9 cellular contexts compared by ENCODE assay signal in genomic region chr17:75832164-75832651, GRCh38. TPM values are rescaled to one million over a fixed set of nuclear protein-coding genes. Genes with fewer than 3 reads are reported as not detected.
DNase-seq lines count a peak whose midpoint lies in the region; ATAC-seq and TF ChIP-seq lines count a peak whose summit lies in the region.
"Had no signal": no experiment of that assay in that cellular context is flagged by ENCODE, and none has a peak within 500 bp of the region (broad histone marks: within the 10 kb centered on the region; RNA-seq: fewer than 3 reads in every experiment).

No MANE protein-coding gene starts in this region.

- H3K9ac ChIP-seq in neural progenitor cell, result no peak overlapping the region

- TF ChIP-seq CTCF in GM10266 (IDR thresholded peaks at IDR 0.05; ENCODE audit: control insufficient read depth, insufficient read depth, low read depth, missing control alignments) (no peak), neural progenitor cell (IDR thresholded peaks at IDR 0.05) (no peak), ascending aorta (IDR thresholded peaks at IDR 0.05) (no peak), chondrocyte (IDR thresholded peaks at IDR 0.05) (no peak)

- no peaks in the 10 kb centered on the region for H3K79me2 ChIP-seq in neural progenitor cell (ENCODE audit: low read depth)

- H2AFZ ChIP-seq in neural progenitor cell (replicated peaks), result no peak overlapping the region

- no peaks in the 10 kb centered on the region for H3K27me3 ChIP-seq in effector memory CD4-positive, alpha-beta T cell (replicated peaks; ENCODE audit: control insufficient read depth, insufficient read depth, low read length, poor library complexity, severe bottlenecking)
- H3K27me3 ChIP-seq in neural progenitor cell (no peaks in the 10 kb centered on the region), ascending aorta (no peaks in the 10 kb centered on the region)
- H3K27me3 ChIP-seq: foreskin keratinocyte had no signal

- H3K9me3 Mint-ChIP-seq in neural progenitor cell, result no peaks in the 10 kb centered on the region
- no peaks in the 10 kb centered on the region for H3K9me3 Mint-ChIP-seq in chondrocyte (ENCODE audit: low read depth)

- H3K36me3 ChIP-seq in effector memory CD4-positive, alpha-beta T cell (ENCODE audit: control insufficient read depth, insufficient read depth, low read length), result peaks cover 65% of the 10 kb centered on the region
- H3K36me3 ChIP-seq in neural progenitor cell (no peaks in the 10 kb centered on the region), ascending aorta (peaks cover 21 to 45% of the 10 kb centered on the region in 2 donors)

- DNase-seq in GM10266 (ENCODE audit: extremely low spot score), result peak; percentile 40
- DNase-seq in SW480 (ENCODE audit: low spot score), result peak; percentile 88
- DNase-seq in effector memory CD4-positive, alpha-beta T cell, result peak; percentile 43 to 60 (median 57)
- no peak for DNase-seq in neural progenitor cell (ENCODE audit: low spot score)
- DNase-seq in amniotic stem cell (lab: John Stamatoyannopoulos, UW), result no peak
- no peak for DNase-seq in ascending aorta (ENCODE audit: low spot score in 2 of 2)
- no peak for DNase-seq in chondrocyte (ENCODE audit: low spot score)

- peak overlapping the region; percentile 27 for H3K4me3 ChIP-seq in effector memory CD4-positive, alpha-beta T cell (ENCODE audit: insufficient read depth, low read depth, low read length, poor library complexity, severe bottlenecking)
- H3K4me3 ChIP-seq in neural progenitor cell (no peak overlapping the region), ascending aorta (no peak overlapping the region)

- H4K20me1 ChIP-seq in neural progenitor cell (ENCODE audit: low read depth), result no peaks in the 10 kb centered on the region

- no peak overlapping the region for H3K4me2 ChIP-seq in neural progenitor cell

- H3K27me3 Mint-ChIP-seq in neural progenitor cell (ENCODE audit: insufficient read depth, low read depth) (peaks cover 8% of the 10 kb centered on the region), chondrocyte (ENCODE audit: low read depth) (no peaks in the 10 kb centered on the region)

- intact Hi-C loops in ascending aorta (cut with DNase I), result no loop called here

- peak overlapping the region; percentile 66 for H3K27ac ChIP-seq in effector memory CD4-positive, alpha-beta T cell (ENCODE audit: insufficient read depth, low read length, poor library complexity, severe bottlenecking)
- H3K27ac ChIP-seq in neural progenitor cell (no peak overlapping the region), ascending aorta (peak overlapping the region in 1 of 2 donors; percentile 35)
- H3K27ac ChIP-seq: foreskin keratinocyte had no signal

- no peaks in the 10 kb centered on the region for H3K9me3 ChIP-seq in effector memory CD4-positive, alpha-beta T cell (ENCODE audit: control insufficient read depth, low read length)
- H3K9me3 ChIP-seq in neural progenitor cell (ENCODE audit: low read depth) (no peaks in the 10 kb centered on the region), ascending aorta (no peaks in the 10 kb centered on the region)

- H3K36me3 Mint-ChIP-seq in neural progenitor cell, result no peaks in the 10 kb centered on the region
- H3K36me3 Mint-ChIP-seq in chondrocyte (ENCODE audit: low read depth), result no peaks in the 10 kb centered on the region

- H3F3A ChIP-seq in neural progenitor cell (ENCODE audit: low read depth), result peaks cover 24% of the 10 kb centered on the region

- H3K4me1 Mint-ChIP-seq in neural progenitor cell, result peaks cover 20% of the 10 kb centered on the region
- peaks cover 12% of the 10 kb centered on the region for H3K4me1 Mint-ChIP-seq in chondrocyte (ENCODE audit: low read depth)

- H3K4me3 Mint-ChIP-seq in neural progenitor cell (peak overlapping the region; percentile 37), chondrocyte (ENCODE audit: unreplicated experiment) (no peak overlapping the region)

- no peak overlapping the region for H3K27ac Mint-ChIP-seq in neural progenitor cell
- no peak overlapping the region for H3K27ac Mint-ChIP-seq in chondrocyte (ENCODE audit: unreplicated experiment)

- ATAC-seq in GM18909 (IDR thresholded peaks at IDR 0.05; ENCODE audit: poor library complexity, unreplicated experiment), result no peak
- ATAC-seq: foreskin keratinocyte had no signal

- H3K4me1 ChIP-seq in effector memory CD4-positive, alpha-beta T cell (ENCODE audit: control insufficient read depth, insufficient read depth, low read length, poor library complexity, severe bottlenecking), result peaks cover 39% of the 10 kb centered on the region
- H3K4me1 ChIP-seq in neural progenitor cell (peaks cover 23% of the 10 kb centered on the region), ascending aorta (peaks cover 8 to 11% of the 10 kb centered on the region in 2 donors)
- H3K4me1 ChIP-seq: foreskin keratinocyte had no signal

RNA-seq across cellular contexts. Expression of gene UNC13D, which starts 12.0 kb away (rescaled TPM):
- total RNA-seq in neural progenitor cell (ENCODE audit: low replicate concordance) (0.09 and 0.96 TPM in 2 replicates), ascending aorta (33.1 TPM), chondrocyte (1.1 to 3.1 TPM (median 1.5 TPM) in 3 replicates)

RNA-seq across cellular contexts. Expression of gene WBP2, which starts 22.9 kb away (rescaled TPM):
- total RNA-seq in neural progenitor cell (ENCODE audit: low replicate concordance) (20.9 and 23.8 TPM in 2 replicates), ascending aorta (50.7 TPM), chondrocyte (45.0 to 62.5 TPM (median 56.5 TPM) in 3 replicates)

RNA-seq across cellular contexts. Expression of gene TRIM47, which starts 46.2 kb away (rescaled TPM):
- total RNA-seq in neural progenitor cell (ENCODE audit: low replicate concordance) (0.90 and 1.3 TPM in 2 replicates), ascending aorta (132 TPM), chondrocyte (33.9 to 50.6 TPM (median 46.3 TPM) in 3 replicates)

RNA-seq across cellular contexts. Expression of gene UNK, which starts 47.6 kb away (rescaled TPM):
- 38.5 and 43.0 TPM in 2 replicates for total RNA-seq in neural progenitor cell (ENCODE audit: low replicate concordance)
- total RNA-seq in ascending aorta, result 73.9 TPM
- 20.9 to 35.8 TPM (median 21.0 TPM) in 3 replicates for total RNA-seq in chondrocyte

Comparison
In these comparisons a context has a peak if more than half of its experiments do, and no peak if none do; other contexts are left out.
1. DNase-seq: peak in GM10266 (single experiment), SW480 (single experiment) and effector memory CD4-positive, alpha-beta T cell (3 of 3); none in neural progenitor cell (single experiment), amniotic stem cell (single experiment), ascending aorta (0 of 2) and chondrocyte (single experiment).
2. RNA of gene TRIM47, which starts 46.2 kb away (total RNA-seq): 132 TPM in ascending aorta (single experiment) and 33.9 to 50.6 TPM in chondrocyte; 0.90 to 1.3 TPM in neural progenitor cell; every median in the first group is over 10 times any median in the second.